In genomic region chr6:154218336-154218735, GRCh38 we compare ENCODE assay signal across 16 cellular contexts.
A peak's percentile ranks its signal among the peaks of the same experiment; 100 is the strongest.
DNase-seq lines count a peak whose midpoint lies in the region; ATAC-seq and TF ChIP-seq lines count a peak whose summit lies in the region.
"Had no signal": no experiment of that assay in that cellular context is flagged by ENCODE, and none has a peak within 500 bp of the region (broad histone marks: within the 10 kb centered on the region; RNA-seq: fewer than 3 reads in every experiment).

No MANE protein-coding gene starts in this region.

- BruUV-seq in mammary epithelial cell (replicated peaks; lab: Mats Ljungman, UMichigan) = no TSS peak

- ATAC-seq in CD8-positive, alpha-beta T cell = peak; percentile 44
- peak in 2 of 4 experiments; percentile 43 to 62 for ATAC-seq in T-cell (replicated peaks in 1 of 4)
- ATAC-seq in left lobe of liver = peak; percentile 38
- ATAC-seq: esophagus mucosa had no signal

- H3K36me3 Mint-ChIP-seq in CD8-positive, alpha-beta T cell = peaks cover 82% of the 10 kb centered on the region
- peaks cover 58% of the 10 kb centered on the region for H3K36me3 Mint-ChIP-seq in T-cell
- H3K36me3 Mint-ChIP-seq in T-helper 2 cell treated with Interferon-gamma antibody and Interleukin-4, amounts not matched to agents 5 μg/mL and 100 μg/mL, for 36 hours (ENCODE audit: low read depth) = peaks cover 17% of the 10 kb centered on the region

- H3K36me3 ChIP-seq in CD8-positive, alpha-beta T cell (ENCODE audit: insufficient read depth, low read length) = peaks cover 24% of the 10 kb centered on the region
- no peaks in the 10 kb centered on the region for H3K36me3 ChIP-seq in mammary epithelial cell (ENCODE audit: insufficient read depth, low read length)
- H3K36me3 ChIP-seq: pancreas had no signal

- H3K9ac ChIP-seq in mammary epithelial cell (ENCODE audit: insufficient read depth, low read length) = no peak overlapping the region

- no peaks in the 10 kb centered on the region for H3K79me2 ChIP-seq in mammary epithelial cell (ENCODE audit: insufficient read depth, low read length)

- H3K4me3 Mint-ChIP-seq in CD8-positive, alpha-beta T cell = peak overlapping the region; percentile 44
- peak overlapping the region in 2 of 3 donors; percentile 25 to 76 for H3K4me3 Mint-ChIP-seq in T-cell
- no peak overlapping the region for H3K4me3 Mint-ChIP-seq in T-helper 2 cell treated with Interferon-gamma antibody and Interleukin-4, amounts not matched to agents 5 μg/mL and 100 μg/mL, for 36 hours
- H3K4me3 Mint-ChIP-seq: H9 had no signal

- H2AFZ ChIP-seq in mammary epithelial cell (ENCODE audit: low read depth, low read length) = no peak overlapping the region

- H3K4me3 ChIP-seq in CD8-positive, alpha-beta T cell (ENCODE audit: low read depth, low read length) = no peak overlapping the region
- no peak overlapping the region for H3K4me3 ChIP-seq in mammary epithelial cell (replicated peaks in 1 of 3; ENCODE audit: insufficient read depth in 1 of 3, low read depth in 2 of 3, low read length in 3 of 3)
- H3K4me3 ChIP-seq: pancreas had no signal

- 44% methylated on average over 4 of the region's 4 CpGs for WGBS in mammary epithelial cell (ENCODE audit: low coverage, missing lambda C conversion rate)

- CTCF ChIA-PET in CD8-positive, alpha-beta T cell (lab: Charles Lee) = interaction anchor here (5.6 kb wide), 1 partner anchor 58 kb away, joined by 25 read pairs; no protein-coding TSS in a partner anchor
- CTCF ChIA-PET in T-cell (lab: Charles Lee) (interaction anchor here (0.6 to 1.0 kb wide), 2 partner anchors 9 to 60 kb away, joined by 3 to 4 read pairs; no protein-coding TSS in a partner anchor), mammary epithelial cell (lab: Charles Lee; ENCODE audit: low non-redundant PET) (no interaction called here)

- intact Hi-C loops in CD8-positive, alpha-beta T cell (cut with DNase I, micrococcal nuclease) = loop anchor here in 1 of 2 experiments (2.0 to 5.0 kb wide), 3 partner anchors 16 to 61 kb away; no protein-coding TSS in a partner anchor
- intact Hi-C loops in mammary epithelial cell (cut with micrococcal nuclease) = no loop called here

- peak; percentile 86 for DNase-seq in CD1c-positive myeloid dendritic cell (ENCODE audit: extremely low spot score)
- DNase-seq in CD8-positive, alpha-beta T cell = no peak
- DNase-seq in T-cell = no peak
- DNase-seq in left lobe of liver (ENCODE audit: low spot score) = no peak
- no peak for DNase-seq in mammary epithelial cell
- DNase-seq in epidermal melanocyte (ENCODE audit: insufficient read length, low spot score) = no peak
- no peak for DNase-seq in NCI-H1105 (lab: John Stamatoyannopoulos, UW)
- DNase-seq in T-helper 2 cell treated with Interferon-gamma antibody and Interleukin-4, amounts not matched to agents 5 μg/mL and 100 μg/mL, for 36 hours (ENCODE audit: low spot score) = no peak
- DNase-seq: cortex of kidney, H9, midbrain, NCI-H446, pancreas, small intestine had no signal

- peaks cover 66% of the 10 kb centered on the region for H3K4me1 Mint-ChIP-seq in CD8-positive, alpha-beta T cell (ENCODE audit: low read depth)
- H3K4me1 Mint-ChIP-seq in T-cell = peaks cover 43 to 64% (median 60%) of the 10 kb centered on the region in 3 donors
- H3K4me1 Mint-ChIP-seq in T-helper 2 cell treated with Interferon-gamma antibody and Interleukin-4, amounts not matched to agents 5 μg/mL and 100 μg/mL, for 36 hours (ENCODE audit: low read depth) = peaks cover 10% of the 10 kb centered on the region

- no peak overlapping the region for H3K4me2 ChIP-seq in mammary epithelial cell (ENCODE audit: insufficient read depth, low read depth, low read length)

- no peaks in the 10 kb centered on the region for H3K27me3 Mint-ChIP-seq in CD8-positive, alpha-beta T cell (ENCODE audit: low read depth)
- H3K27me3 Mint-ChIP-seq in T-cell = no peaks in the 10 kb centered on the region
- peaks cover 11% of the 10 kb centered on the region for H3K27me3 Mint-ChIP-seq in T-helper 2 cell treated with Interferon-gamma antibody and Interleukin-4, amounts not matched to agents 5 μg/mL and 100 μg/mL, for 36 hours (ENCODE audit: low read depth)

- no peak overlapping the region for H3K27ac ChIP-seq in CD8-positive, alpha-beta T cell (ENCODE audit: low read depth, low read length)
- no peak overlapping the region for H3K27ac ChIP-seq in mammary epithelial cell (ENCODE audit: insufficient read depth, low read depth, low read length)
- H3K27ac ChIP-seq: pancreas, VCaP had no signal

- dilution Hi-C loops in mammary epithelial cell (cut with HindIII; ENCODE audit: low sequenced_read_pairs) = no loop called here

- H3K9me3 Mint-ChIP-seq in CD8-positive, alpha-beta T cell = no peaks in the 10 kb centered on the region
- no peaks in the 10 kb centered on the region for H3K9me3 Mint-ChIP-seq in T-cell
- no peaks in the 10 kb centered on the region for H3K9me3 Mint-ChIP-seq in T-helper 2 cell treated with Interferon-gamma antibody and Interleukin-4, amounts not matched to agents 5 μg/mL and 100 μg/mL, for 36 hours
- H3K9me3 Mint-ChIP-seq: H9 had no signal

- no peak for TF ChIP-seq CTCF in CD8-positive, alpha-beta T cell (IDR thresholded peaks at IDR 0.05)
- TF ChIP-seq CTCF in mammary epithelial cell (conservative IDR thresholded peaks at IDR 0.05 in 1 of 2, IDR thresholded peaks at IDR 0.05 in 1 of 2; ENCODE audit: extremely low read depth in 1 of 2, insufficient read depth in 1 of 2, low read depth in 1 of 2, low read length in 2 of 2) = no peak

- in situ Hi-C loops in mammary epithelial cell (cut with MboI; ENCODE audit: low sequenced_read_pairs in 2 of 2) = no loop called here

- no peaks in the 10 kb centered on the region for H3K27me3 ChIP-seq in CD8-positive, alpha-beta T cell (ENCODE audit: insufficient read depth, low read length)
- no peaks in the 10 kb centered on the region for H3K27me3 ChIP-seq in mammary epithelial cell (ENCODE audit: insufficient read depth, low read length)
- H3K27me3 ChIP-seq: pancreas had no signal

- no peaks in the 10 kb centered on the region for H4K20me1 ChIP-seq in mammary epithelial cell (ENCODE audit: insufficient read depth, low read length)

- peaks cover 45% of the 10 kb centered on the region for H3K4me1 ChIP-seq in CD8-positive, alpha-beta T cell (ENCODE audit: insufficient read depth, low read length)
- H3K4me1 ChIP-seq in mammary epithelial cell (ENCODE audit: insufficient read depth, low read length) = no peaks in the 10 kb centered on the region
- H3K4me1 ChIP-seq: pancreas had no signal

- peak overlapping the region; percentile 88 for H3K27ac Mint-ChIP-seq in CD8-positive, alpha-beta T cell
- peak overlapping the region; percentile 87 to 91 for H3K27ac Mint-ChIP-seq in T-cell
- no peak overlapping the region for H3K27ac Mint-ChIP-seq in T-helper 2 cell treated with Interferon-gamma antibody and Interleukin-4, amounts not matched to agents 5 μg/mL and 100 μg/mL, for 36 hours

- no peaks in the 10 kb centered on the region for H3K9me3 ChIP-seq in CD8-positive, alpha-beta T cell (ENCODE audit: low read length)
- H3K9me3 ChIP-seq in mammary epithelial cell (replicated peaks; ENCODE audit: insufficient read depth, low read length) = no peaks in the 10 kb centered on the region
- H3K9me3 ChIP-seq: pancreas had no signal

- POLR2A ChIA-PET in CD8-positive, alpha-beta T cell (lab: Charles Lee) = no interaction called here
- POLR2A ChIA-PET in T-cell (lab: Charles Lee) = no interaction called here
